In genomic region chr12:49200882-49201594, GRCh38 we compare ENCODE assay signal across 8 cellular contexts. TPM values are rescaled to one million over a fixed set of nuclear protein-coding genes. Genes with fewer than 3 reads are reported as not detected.
DNase-seq lines count a peak whose midpoint lies in the region; ATAC-seq, FAIRE-seq and TF ChIP-seq lines count a peak whose summit lies in the region.

No MANE protein-coding gene starts in this region.

- peak overlapping the region; percentile 14 for H3K27ac Mint-ChIP-seq in activated CD4-positive, alpha-beta T cell treated with anti-CD3 and anti-CD28 coated beads, Interleukin-2, amount 10 ng/mL, durations not matched to agents 7 days and 5 days
- peak overlapping the region; percentile 81 to 95 (median 93) for H3K27ac Mint-ChIP-seq in nephron

- peak; percentile 72 for FAIRE-seq in TTC549 (lab: Jason Lieb, UNC)

- H3K4me3 Mint-ChIP-seq in activated CD4-positive, alpha-beta T cell treated with anti-CD3 and anti-CD28 coated beads, Interleukin-2, amount 10 ng/mL, durations not matched to agents 7 days and 5 days = no peak overlapping the region
- peak overlapping the region; percentile 2 to 58 (median 36) for H3K4me3 Mint-ChIP-seq in nephron

- H3K9me3 Mint-ChIP-seq in activated CD4-positive, alpha-beta T cell treated with anti-CD3 and anti-CD28 coated beads, Interleukin-2, amount 10 ng/mL, durations not matched to agents 7 days and 5 days = no peaks in the 10 kb centered on the region
- H3K9me3 Mint-ChIP-seq in nephron = no peaks in the 10 kb centered on the region

- H3K27me3 Mint-ChIP-seq in activated CD4-positive, alpha-beta T cell treated with anti-CD3 and anti-CD28 coated beads, Interleukin-2, amount 10 ng/mL, durations not matched to agents 7 days and 5 days = peaks cover 19% of the 10 kb centered on the region
- H3K27me3 Mint-ChIP-seq in nephron (ENCODE audit: low read depth) = no peaks in the 10 kb centered on the region

- POLR2A ChIA-PET in activated CD4-positive, alpha-beta T cell treated with anti-CD3 and anti-CD28 coated beads, Interleukin-2, amount 10 ng/mL, durations not matched to agents 7 days and 5 days (lab: Charles Lee) = interaction anchor here (0.6 kb wide), 1 partner anchor 74 kb away, joined by 3 read pairs; no protein-coding TSS in a partner anchor

- TF ChIP-seq CTCF in nephron (IDR thresholded peaks at IDR 0.05; ENCODE audit: unreplicated experiment in 3 of 3) = no peak

- H3K4me1 Mint-ChIP-seq in activated CD4-positive, alpha-beta T cell treated with anti-CD3 and anti-CD28 coated beads, Interleukin-2, amount 10 ng/mL, durations not matched to agents 7 days and 5 days = peaks cover 12% of the 10 kb centered on the region
- peaks cover 26% of the 10 kb centered on the region for H3K4me1 Mint-ChIP-seq in nephron

- no peak for DNase-seq in activated CD4-positive, alpha-beta T cell treated with anti-CD3 and anti-CD28 coated beads, Interleukin-2, amount 10 ng/mL, durations not matched to agents 7 days and 5 days
- no peak for DNase-seq in activated CD4-positive, alpha-beta T cell treated with anti-CD3 and anti-CD28 coated beads for 48 hours
- DNase-seq in NCI-H2029 treated with DMSO at 0.1 percent for 48 hours (lab: John Stamatoyannopoulos, UW) = peak; percentile 91
- peak; percentile 76 for DNase-seq in fibroblast of gingiva (ENCODE audit: low read depth)
- no peak for DNase-seq in stimulated activated CD4-positive, alpha-beta T cell treated with anti-CD3 and anti-CD28 coated beads, Interleukin-12 subunit alpha, Interleukin-12 subunit beta, amount 100 ng/mL, for 4 hours

- no peaks in the 10 kb centered on the region for H3K36me3 Mint-ChIP-seq in activated CD4-positive, alpha-beta T cell treated with anti-CD3 and anti-CD28 coated beads, Interleukin-2, amount 10 ng/mL, durations not matched to agents 7 days and 5 days (ENCODE audit: low read depth)
- H3K36me3 Mint-ChIP-seq in nephron (ENCODE audit: low read depth) = no peaks in the 10 kb centered on the region

- CTCF ChIA-PET in activated CD4-positive, alpha-beta T cell treated with anti-CD3 and anti-CD28 coated beads, Interleukin-2, amount 10 ng/mL, durations not matched to agents 7 days and 5 days (lab: Charles Lee) = interaction anchor here (0.6 kb wide), 1 partner anchor 105 kb away, joined by 3 read pairs; no protein-coding TSS in a partner anchor

- no peak for ATAC-seq in HG02870 (IDR thresholded peaks at IDR 0.05; ENCODE audit: unreplicated experiment)

RNA-seq across cellular contexts. Expression of gene TUBA1A, which starts 12.2 kb away (rescaled TPM):
- total RNA-seq in activated CD4-positive, alpha-beta T cell treated with anti-CD3 and anti-CD28 coated beads, Interleukin-2, amount 10 ng/mL, durations not matched to agents 7 days and 5 days = 100 to 1,000 TPM in 1 of 2 experiments, 10 to 100 TPM in 1; 94.8 to 109 TPM

Comparison
In these comparisons a context has a peak if more than half of its experiments do, and no peak if none do; other contexts are left out.
1. DNase-seq: peak in NCI-H2029 treated with DMSO at 0.1 percent for 48 hours (single experiment) and fibroblast of gingiva (single experiment); none in activated CD4-positive, alpha-beta T cell treated with anti-CD3 and anti-CD28 coated beads, Interleukin-2, amount 10 ng/mL, durations not matched to agents 7 days and 5 days (single experiment), activated CD4-positive, alpha-beta T cell treated with anti-CD3 and anti-CD28 coated beads for 48 hours (single experiment) and stimulated activated CD4-positive, alpha-beta T cell treated with anti-CD3 and anti-CD28 coated beads, Interleukin-12 subunit alpha, Interleukin-12 subunit beta, amount 100 ng/mL, for 4 hours (single experiment).